ENCODE assay signal across 19 cellular contexts in genomic region chr12:2179058-2179457, GRCh38.
"Had no signal": no experiment of that assay in that cellular context is flagged by ENCODE, and none has a peak within 500 bp of the region (broad histone marks: within the 10 kb centered on the region; RNA-seq: fewer than 3 reads in every experiment).

No MANE protein-coding gene starts in this region.

- H3K36me3 ChIP-seq: left lung, pancreas, spleen, tibial nerve had no signal

- H3K9me3 Mint-ChIP-seq: activated CD4-positive, alpha-beta memory T cell treated with anti-CD3 and anti-CD28 coated beads for 36 hours; activated naive CD4-positive, alpha-beta T cell treated with anti-CD3 and anti-CD28 coated beads, Interleukin-2, amount 50 U/mL, for 72 hours; activated T-helper 1 cell treated with anti-CD3 and anti-CD28 coated beads, Interleukin-12 subunit alpha, Interleukin-12 subunit beta, Interleukin-2, Interleukin-4 antibody, amounts not matched to agents 30 ng/mL and 10 ng/mL and 1 ng/mL, durations not matched to agents 14 hours and 24 hours and 36 hours; natural killer cell; stimulated activated memory B cell treated with anti-CD40 and anti-IgM and Interleukin-4, amounts not matched to agents 10 μg/mL and 1 μg/mL and 100 μg/mL, for 72 hours had no signal

- H3K4me1 ChIP-seq: pancreas had no signal

- H3K4me1 Mint-ChIP-seq: activated CD4-positive, alpha-beta T cell treated with anti-CD3 and anti-CD28 coated beads for 36 hours; stimulated activated memory B cell treated with anti-CD40 and anti-IgM and Interleukin-4, amounts not matched to agents 10 μg/mL and 1 μg/mL and 100 μg/mL, for 72 hours had no signal

- H3K4me3 ChIP-seq: left lung, pancreas, SK-N-MC, spleen, tibial nerve had no signal

- FAIRE-seq: colon, kidney, pancreas had no signal

- H3K9me3 ChIP-seq: left lung, pancreas, spleen, tibial nerve had no signal

- DNase-seq: activated CD4-positive, alpha-beta memory T cell treated with anti-CD3 and anti-CD28 coated beads for 36 hours; activated CD4-positive, alpha-beta T cell treated with anti-CD3 and anti-CD28 coated beads for 36 hours; activated gamma-delta T cell treated with Interleukin-2 at 50 U/mL for 16 hours; activated T-cell treated with anti-CD3 and anti-CD28 coated beads for 4 hours; caudate nucleus; kidney; left lung; natural killer cell; pancreas; SHP77; spleen; stimulated activated CD4-positive, alpha-beta T cell treated with anti-CD3 and anti-CD28 coated beads, Interleukin-4, amount 100 ng/mL, for 4 hours had no signal

- H3K27me3 ChIP-seq: pancreas, spleen, tibial nerve had no signal

- H3K36me3 Mint-ChIP-seq: activated CD4-positive, alpha-beta memory T cell treated with anti-CD3 and anti-CD28 coated beads for 36 hours; activated naive CD4-positive, alpha-beta T cell treated with anti-CD3 and anti-CD28 coated beads, Interleukin-2, amount 50 U/mL, for 72 hours; natural killer cell; stimulated activated memory B cell treated with anti-CD40 and anti-IgM and Interleukin-4, amounts not matched to agents 10 μg/mL and 1 μg/mL and 100 μg/mL, for 72 hours had no signal

- H3K27ac Mint-ChIP-seq: activated CD4-positive, alpha-beta memory T cell treated with anti-CD3 and anti-CD28 coated beads for 36 hours; activated CD4-positive, alpha-beta T cell treated with anti-CD3 and anti-CD28 coated beads for 36 hours; activated naive CD4-positive, alpha-beta T cell treated with anti-CD3 and anti-CD28 coated beads, Interleukin-2, amount 50 U/mL, for 72 hours; activated T-helper 1 cell treated with anti-CD3 and anti-CD28 coated beads, Interleukin-12 subunit alpha, Interleukin-12 subunit beta, Interleukin-2, Interleukin-4 antibody, amounts not matched to agents 30 ng/mL and 10 ng/mL and 1 ng/mL, durations not matched to agents 14 hours and 24 hours and 36 hours; natural killer cell; stimulated activated memory B cell treated with anti-CD40 and anti-IgM and Interleukin-4, amounts not matched to agents 10 μg/mL and 1 μg/mL and 100 μg/mL, for 72 hours had no signal

- H3K27ac ChIP-seq: pancreas, SK-N-MC had no signal

- ATAC-seq: activated CD4-positive, alpha-beta T cell treated with anti-CD3 and anti-CD28 coated beads for 36 hours; activated naive CD4-positive, alpha-beta T cell treated with anti-CD3 and anti-CD28 coated beads, Interleukin-2, amount 50 U/mL, for 72 hours; esophagus mucosa; natural killer cell; pancreas; stimulated activated memory B cell treated with anti-CD40 and anti-IgM and Interleukin-4, amounts not matched to agents 10 μg/mL and 1 μg/mL and 100 μg/mL, for 72 hours had no signal

- H3K4me3 Mint-ChIP-seq: activated CD4-positive, alpha-beta memory T cell treated with anti-CD3 and anti-CD28 coated beads for 36 hours; activated CD4-positive, alpha-beta T cell treated with anti-CD3 and anti-CD28 coated beads for 36 hours; activated T-helper 1 cell treated with anti-CD3 and anti-CD28 coated beads, Interleukin-12 subunit alpha, Interleukin-12 subunit beta, Interleukin-2, Interleukin-4 antibody, amounts not matched to agents 30 ng/mL and 10 ng/mL and 1 ng/mL, durations not matched to agents 14 hours and 24 hours and 36 hours; natural killer cell; stimulated activated memory B cell treated with anti-CD40 and anti-IgM and Interleukin-4, amounts not matched to agents 10 μg/mL and 1 μg/mL and 100 μg/mL, for 72 hours had no signal
